In the genomic region with DNA sequence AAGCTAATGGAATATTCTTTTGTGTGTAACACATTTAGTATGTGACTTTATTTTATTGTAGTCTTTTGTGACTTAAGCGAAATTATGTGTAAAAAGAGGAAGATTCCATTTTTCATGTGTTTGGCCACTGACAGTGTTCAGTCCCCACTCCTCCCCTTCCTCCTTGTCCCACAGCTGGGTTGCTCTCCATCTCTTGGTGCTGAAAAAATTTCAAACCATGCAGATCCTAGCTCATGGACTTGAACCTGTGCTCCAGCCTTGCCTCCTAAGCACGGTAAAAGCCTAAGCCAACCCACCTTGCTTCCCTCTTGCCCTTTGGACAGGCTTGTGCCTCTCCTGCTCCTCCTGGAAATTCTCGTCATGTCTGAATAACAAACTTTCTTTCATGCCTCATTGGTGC, we compare ENCODE assay signal across 26 cellular contexts.
A peak's percentile ranks its signal among the peaks of the same experiment; 100 is the strongest.
DNase-seq lines count a peak whose midpoint lies in the region; ATAC-seq and TF ChIP-seq lines count a peak whose summit lies in the region.
"Had no signal": no experiment of that assay in that cellular context is flagged by ENCODE, and none has a peak within 500 bp of the region (broad histone marks: within the 10 kb centered on the region; RNA-seq: fewer than 3 reads in every experiment).

No MANE protein-coding gene starts in this region.

- WGBS in mammary epithelial cell (ENCODE audit: low coverage, missing lambda C conversion rate), result 40% methylated on average over 3 of the region's 3 CpGs

- CTCF ChIA-PET in MCF 10A (lab: Yijun Ruan, JAX), result no interaction called here
- CTCF ChIA-PET in mammary epithelial cell (lab: Charles Lee; ENCODE audit: low non-redundant PET), result no interaction called here
- CTCF ChIA-PET in PC-9 (lab: Charles Lee), result interaction anchor here (0.7 kb wide), 1 partner anchor 375 kb away, joined by 3 read pairs; no protein-coding TSS in a partner anchor

- H3K4me1 ChIP-seq in mammary epithelial cell (ENCODE audit: insufficient read depth, low read length) (no peaks in the 10 kb centered on the region), PC-9 (replicated peaks; ENCODE audit: insufficient read depth) (no peaks in the 10 kb centered on the region)
- H3K4me1 ChIP-seq: left ventricle myocardium inferior had no signal

- POLR2A ChIA-PET in MCF 10A (lab: Yijun Ruan, JAX) (no interaction called here), PC-9 (lab: Charles Lee; ENCODE audit: unreplicated experiment) (no interaction called here)

- H3K9me3 ChIP-seq in mammary epithelial cell (replicated peaks; ENCODE audit: insufficient read depth, low read length) (no peaks in the 10 kb centered on the region), PC-9 (ENCODE audit: insufficient read depth, low read depth) (no peaks in the 10 kb centered on the region)
- H3K9me3 ChIP-seq: left ventricle myocardium inferior, thoracic aorta had no signal

- dilution Hi-C loops in mammary epithelial cell (cut with HindIII; ENCODE audit: low sequenced_read_pairs), result no loop called here

- H3K4me3 ChIP-seq in mammary epithelial cell (replicated peaks in 1 of 3; ENCODE audit: insufficient read depth in 1 of 3, low read depth in 2 of 3, low read length in 3 of 3) (no peak overlapping the region), PC-9 (no peak overlapping the region)
- H3K4me3 ChIP-seq: left ventricle myocardium inferior, thoracic aorta had no signal

- no peak overlapping the region for H3K27ac Mint-ChIP-seq in MCF 10A (ENCODE audit: low read depth, unreplicated experiment)
- H3K27ac Mint-ChIP-seq: activated B cell treated with CpG ODN at 0.5 μM for 24 hours; activated CD8-positive, alpha-beta memory T cell treated with anti-CD3 and anti-CD28 coated beads, Interleukin-2, amount 10 ng/mL, durations not matched to agents 7 days and 5 days; naive thymus-derived CD8-positive, alpha-beta T cell; stimulated activated naive CD8-positive, alpha-beta T cell treated with anti-CD3 and anti-CD28 coated beads, Interleukin-15, Interleukin-2, amounts not matched to agents 100 ng/mL and 50 ng/mL, for 24 hours had no signal

- intact Hi-C loops in MCF 10A (cut with micrococcal nuclease), result no loop called here
- intact Hi-C loops in mammary epithelial cell (cut with micrococcal nuclease), result no loop called here
- intact Hi-C loops in PC-9 (cut with micrococcal nuclease; ENCODE audit: unreplicated experiment), result no loop called here

- H3K4me3 Mint-ChIP-seq in MCF 10A (ENCODE audit: unreplicated experiment), result no peak overlapping the region
- H3K4me3 Mint-ChIP-seq: activated B cell treated with CpG ODN at 0.5 μM for 24 hours; activated CD8-positive, alpha-beta memory T cell treated with anti-CD3 and anti-CD28 coated beads, Interleukin-2, amount 10 ng/mL, durations not matched to agents 7 days and 5 days; naive thymus-derived CD8-positive, alpha-beta T cell; stimulated activated naive CD8-positive, alpha-beta T cell treated with anti-CD3 and anti-CD28 coated beads, Interleukin-15, Interleukin-2, amounts not matched to agents 100 ng/mL and 50 ng/mL, for 24 hours had no signal

- BruUV-seq in MCF 10A (replicated peaks; lab: Mats Ljungman, UMichigan) (no TSS peak), mammary epithelial cell (replicated peaks; lab: Mats Ljungman, UMichigan) (no TSS peak), PC-9 (replicated peaks; lab: Mats Ljungman, UMichigan) (no TSS peak)

- H3K36me3 Mint-ChIP-seq in MCF 10A (ENCODE audit: insufficient read depth, unreplicated experiment), result no peaks in the 10 kb centered on the region
- H3K36me3 Mint-ChIP-seq: activated CD8-positive, alpha-beta memory T cell treated with anti-CD3 and anti-CD28 coated beads, Interleukin-2, amount 10 ng/mL, durations not matched to agents 7 days and 5 days had no signal

- H3K27ac ChIP-seq in mammary epithelial cell (ENCODE audit: insufficient read depth, low read depth, low read length) (no peak overlapping the region), PC-9 (no peak overlapping the region)
- H3K27ac ChIP-seq: brain microvascular endothelial cell, left ventricle myocardium inferior, thoracic aorta had no signal

- no peaks in the 10 kb centered on the region for H3K9me2 ChIP-seq in PC-9 (ENCODE audit: insufficient read depth)

- no peak for ATAC-seq in HG03520 (IDR thresholded peaks at IDR 0.05; ENCODE audit: unreplicated experiment)
- ATAC-seq: activated CD8-positive, alpha-beta memory T cell treated with anti-CD3 and anti-CD28 coated beads, Interleukin-2, amount 10 ng/mL, durations not matched to agents 7 days and 5 days; naive thymus-derived CD8-positive, alpha-beta T cell; Right ventricle myocardium inferior had no signal

- no peaks in the 10 kb centered on the region for H3K4me1 Mint-ChIP-seq in MCF 10A (ENCODE audit: insufficient read depth, unreplicated experiment)
- H3K4me1 Mint-ChIP-seq: activated B cell treated with CpG ODN at 0.5 μM for 24 hours; activated CD8-positive, alpha-beta memory T cell treated with anti-CD3 and anti-CD28 coated beads, Interleukin-2, amount 10 ng/mL, durations not matched to agents 7 days and 5 days; naive thymus-derived CD8-positive, alpha-beta T cell had no signal

- H4K20me1 ChIP-seq in mammary epithelial cell (ENCODE audit: insufficient read depth, low read length) (no peaks in the 10 kb centered on the region), PC-9 (ENCODE audit: insufficient read depth) (no peaks in the 10 kb centered on the region)

- DNase-seq in MCF 10A (ENCODE audit: unreplicated experiment) (peak; percentile 15), mammary epithelial cell (no peak), NCI-H146 treated with DMSO at 0.1 percent for 48 hours (lab: John Stamatoyannopoulos, UW; ENCODE audit: unreplicated experiment) (peak; percentile 39), astrocyte of the hippocampus (ENCODE audit: low read depth, low spot score) (peak; percentile 23), NCI-H2227 treated with DMSO at 0.1 percent for 48 hours (lab: John Stamatoyannopoulos, UW) (no peak), SIG-M5 (lab: John Stamatoyannopoulos, UW) (no peak), PC-9 (no peak)
- DNase-seq: activated B cell treated with CpG ODN at 0.5 μM for 24 hours; activated CD4-positive, alpha-beta T cell treated with anti-CD3 and anti-CD28 coated beads, Interleukin-2, amount 50 U/mL, for 1 hour; activated CD8-positive, alpha-beta memory T cell treated with anti-CD3 and anti-CD28 coated beads, Interleukin-2, amount 10 ng/mL, durations not matched to agents 7 days and 5 days; activated naive CD4-positive, alpha-beta T cell treated with Interleukin-2 at 50 U/mL for 16 hours; activated T-cell treated with anti-CD3 and anti-CD28 coated beads, Interleukin-2, amount 50 U/mL, for 48 hours; brain microvascular endothelial cell; DMS79; hippocampal formation; left ventricle myocardium inferior; naive thymus-derived CD8-positive, alpha-beta T cell; NCI-H2081 treated with DMSO at 0.1 percent for 48 hours; NCI-H345; occipital lobe; SW 1271; T-helper 9 cell had no signal

- H3K36me3 ChIP-seq in mammary epithelial cell (ENCODE audit: insufficient read depth, low read length), result no peaks in the 10 kb centered on the region
- H3K36me3 ChIP-seq in PC-9 (ENCODE audit: low read depth), result no peaks in the 10 kb centered on the region
- H3K36me3 ChIP-seq: brain microvascular endothelial cell, left ventricle myocardium inferior, thoracic aorta had no signal

- H3K79me2 ChIP-seq in mammary epithelial cell (ENCODE audit: insufficient read depth, low read length) (no peaks in the 10 kb centered on the region), PC-9 (ENCODE audit: low read depth) (no peaks in the 10 kb centered on the region)

- H3K27me3 ChIP-seq in mammary epithelial cell (ENCODE audit: insufficient read depth, low read length), result no peaks in the 10 kb centered on the region
- no peaks in the 10 kb centered on the region for H3K27me3 ChIP-seq in PC-9 (ENCODE audit: insufficient read depth, low read depth)
- H3K27me3 ChIP-seq: brain microvascular endothelial cell had no signal

- no peak overlapping the region for H3K9ac ChIP-seq in mammary epithelial cell (ENCODE audit: insufficient read depth, low read length)

- TF ChIP-seq CTCF in MCF 10A (IDR thresholded peaks at IDR 0.05; ENCODE audit: unreplicated experiment) (no peak), mammary epithelial cell (conservative IDR thresholded peaks at IDR 0.05 in 1 of 2, IDR thresholded peaks at IDR 0.05 in 1 of 2; ENCODE audit: extremely low read depth in 1 of 2, insufficient read depth in 1 of 2, low read depth in 1 of 2, low read length in 2 of 2) (no peak), PC-9 (conservative IDR thresholded peaks at IDR 0.05) (no peak)

- no peak overlapping the region for H3K4me2 ChIP-seq in mammary epithelial cell (ENCODE audit: insufficient read depth, low read depth, low read length)
- no peak overlapping the region for H3K4me2 ChIP-seq in PC-9

- H2AFZ ChIP-seq in mammary epithelial cell (ENCODE audit: low read depth, low read length) (no peak overlapping the region), PC-9 (no peak overlapping the region)

- no peaks in the 10 kb centered on the region for H3F3A ChIP-seq in PC-9 (ENCODE audit: insufficient read depth, low read depth)

- in situ Hi-C loops in mammary epithelial cell (cut with MboI; ENCODE audit: low sequenced_read_pairs in 2 of 2), result no loop called here

- H3K27me3 Mint-ChIP-seq in MCF 10A (ENCODE audit: insufficient read depth, unreplicated experiment), result no peaks in the 10 kb centered on the region
- H3K27me3 Mint-ChIP-seq: activated B cell treated with CpG ODN at 0.5 μM for 24 hours; activated CD8-positive, alpha-beta memory T cell treated with anti-CD3 and anti-CD28 coated beads, Interleukin-2, amount 10 ng/mL, durations not matched to agents 7 days and 5 days; naive thymus-derived CD8-positive, alpha-beta T cell; stimulated activated naive CD8-positive, alpha-beta T cell treated with anti-CD3 and anti-CD28 coated beads, Interleukin-15, Interleukin-2, amounts not matched to agents 100 ng/mL and 50 ng/mL, for 24 hours had no signal

- no peaks in the 10 kb centered on the region for H3K9me3 Mint-ChIP-seq in MCF 10A (ENCODE audit: unreplicated experiment)
- H3K9me3 Mint-ChIP-seq: activated B cell treated with CpG ODN at 0.5 μM for 24 hours; stimulated activated naive CD8-positive, alpha-beta T cell treated with anti-CD3 and anti-CD28 coated beads, Interleukin-15, Interleukin-2, amounts not matched to agents 100 ng/mL and 50 ng/mL, for 24 hours had no signal

Comparison
In these comparisons a context has a peak if more than half of its experiments do, and no peak if none do; other contexts are left out.
1. DNase-seq: peak in MCF 10A (single experiment), NCI-H146 treated with DMSO at 0.1 percent for 48 hours (single experiment) and astrocyte of the hippocampus (single experiment); none in mammary epithelial cell (single experiment), NCI-H2227 treated with DMSO at 0.1 percent for 48 hours (single experiment), SIG-M5 (single experiment) and PC-9 (0 of 2).